Comparison of ENCODE assay signal across 9 cellular contexts in the genomic region with DNA sequence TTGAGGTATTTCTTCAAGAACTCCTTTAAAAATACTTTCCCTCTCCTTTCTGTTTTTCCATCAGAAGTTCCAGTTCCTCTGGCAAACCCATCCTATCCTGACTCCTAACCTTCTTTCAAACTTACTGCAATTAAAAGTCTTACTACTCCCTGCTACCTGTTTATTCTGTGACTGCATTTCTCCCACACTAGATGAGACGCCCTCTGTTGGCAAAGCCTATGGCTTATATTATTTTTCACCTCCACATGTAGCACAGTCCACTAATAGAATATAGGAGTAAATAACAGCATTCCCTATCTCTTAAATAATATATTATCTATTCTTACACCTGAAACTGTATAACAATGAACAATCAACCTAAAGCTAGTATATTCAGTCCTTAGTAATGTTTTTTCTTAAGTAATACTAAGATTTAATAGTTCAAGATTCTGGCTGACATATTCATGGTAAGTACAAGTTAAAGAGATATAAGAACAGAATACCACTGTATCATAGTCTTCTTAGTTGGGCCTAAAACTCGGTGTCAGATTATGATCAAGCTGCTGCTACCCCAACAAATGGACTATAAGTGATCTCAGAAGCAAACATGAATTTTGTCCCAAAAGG. TPM values are rescaled to one million over a fixed set of nuclear protein-coding genes. Genes with fewer than 3 reads are reported as not detected.
A peak's percentile ranks its signal among the peaks of the same experiment; 100 is the strongest.
DNase-seq lines count a peak whose midpoint lies in the region; ATAC-seq and TF ChIP-seq lines count a peak whose summit lies in the region.
"Had no signal": no experiment of that assay in that cellular context is flagged by ENCODE, and none has a peak within 500 bp of the region (broad histone marks: within the 10 kb centered on the region; RNA-seq: fewer than 3 reads in every experiment).

No MANE protein-coding gene starts in this region.

- H3K36me3 ChIP-seq in BJ (ENCODE audit: control insufficient read depth, insufficient read depth, low read length), result no peaks in the 10 kb centered on the region
- H3K36me3 ChIP-seq in GM23248 (ENCODE audit: low read depth), result no peaks in the 10 kb centered on the region
- H3K36me3 ChIP-seq in SK-N-SH (replicated peaks in 1 of 2; ENCODE audit: control insufficient read depth in 1 of 2, insufficient read depth in 2 of 2, low read length in 1 of 2), result peaks cover 12 to 14% of the 10 kb centered on the region in 2 experiments
- H3K36me3 ChIP-seq in hepatocyte (replicated peaks; ENCODE audit: insufficient read depth, low read depth), result no peaks in the 10 kb centered on the region
- H3K36me3 ChIP-seq in tibial nerve, result no peaks in the 10 kb centered on the region

- TF ChIP-seq RAD21 in SK-N-SH (IDR thresholded peaks at IDR 0.05; ENCODE audit: low read length), result no peak

- intact Hi-C loops in natural killer cell (cut with micrococcal nuclease) (loop anchor here (5.0 kb wide), 1 partner anchor 515 kb away; no protein-coding TSS in a partner anchor), CD14-positive monocyte (cut with micrococcal nuclease) (no loop called here)

- H3K4me1 Mint-ChIP-seq in natural killer cell, result peaks cover 19 to 26% of the 10 kb centered on the region in 2 donors
- peaks cover 23% of the 10 kb centered on the region for H3K4me1 Mint-ChIP-seq in CD14-positive monocyte

- H3K4me1 ChIP-seq in GM23248 (ENCODE audit: insufficient read depth) (peaks cover 4% of the 10 kb centered on the region; the same call in 1 of the 2 replicates), SK-N-SH (ENCODE audit: control insufficient read depth in 1 of 2, insufficient read depth in 2 of 2, low read depth in 1 of 2, low read length in 1 of 2) (no peaks in the 10 kb centered on the region; a peak in 1 of 4 replicates), hepatocyte (ENCODE audit: insufficient read depth) (no peaks in the 10 kb centered on the region), tibial nerve (peaks cover 0 to 42% (median 9%) of the 10 kb centered on the region in 4 donors)

- POLR2A ChIA-PET in BJ (lab: Charles Lee), result no interaction called here
- POLR2A ChIA-PET in SK-N-SH (lab: Yijun Ruan, JAX), result no interaction called here

- no peaks in the 10 kb centered on the region for H3F3A ChIP-seq in GM23248 (ENCODE audit: insufficient read depth)
- H3F3A ChIP-seq in SK-N-SH (replicated peaks; ENCODE audit: insufficient read depth), result peaks cover 8% of the 10 kb centered on the region

- TF ChIP-seq CTCF in BJ (IDR thresholded peaks at IDR 0.05; ENCODE audit: insufficient read depth, low read depth, low read length), result peak; percentile 37
- peak; percentile 49 for TF ChIP-seq CTCF in SK-N-SH (IDR thresholded peaks at IDR 0.05)
- TF ChIP-seq CTCF in hepatocyte (IDR thresholded peaks at IDR 0.05; ENCODE audit: poor library complexity), result peak; percentile 42
- TF ChIP-seq CTCF in tibial nerve (IDR thresholded peaks at IDR 0.05), result peak in 1 of 5 experiments; percentile 24
- no peak for TF ChIP-seq CTCF in natural killer cell (IDR thresholded peaks at IDR 0.05)
- TF ChIP-seq CTCF in CD14-positive monocyte (IDR thresholded peaks at IDR 0.05), result no peak

- H3K9me2 ChIP-seq in GM23248 (ENCODE audit: insufficient read depth), result no peaks in the 10 kb centered on the region
- no peaks in the 10 kb centered on the region for H3K9me2 ChIP-seq in SK-N-SH
- H3K9me2 ChIP-seq in hepatocyte (replicated peaks; ENCODE audit: insufficient read depth), result no peaks in the 10 kb centered on the region

- H2AFZ ChIP-seq in GM23248, result no peak overlapping the region
- H2AFZ ChIP-seq in SK-N-SH (ENCODE audit: low read depth), result no peak overlapping the region
- no peak overlapping the region for H2AFZ ChIP-seq in hepatocyte

- TF ChIP-seq POLR2A in tibial nerve (IDR thresholded peaks at IDR 0.05), result no peak

- H3K79me2 ChIP-seq in GM23248 (ENCODE audit: insufficient read depth) (peaks cover 97% of the 10 kb centered on the region), SK-N-SH (ENCODE audit: insufficient read depth) (peaks cover 42% of the 10 kb centered on the region), hepatocyte (peaks cover 50% of the 10 kb centered on the region)

- 71 to 76% methylated on average over 2 of the region's 2 CpGs for WGBS in GM23248 (ENCODE audit: low coverage in 1 of 2, low lambda C conversion rate in 2 of 2, missing lambda C conversion rate in 2 of 2), 2 experiments
- WGBS in SK-N-SH (ENCODE audit: low lambda C conversion rate), result 82% methylated on average over 2 of the region's 2 CpGs
- 74% methylated on average over 2 of the region's 2 CpGs for WGBS in hepatocyte (ENCODE audit: low lambda C conversion rate, missing lambda C conversion rate)
- WGBS in tibial nerve, 2 donors, result 76 to 77% methylated on average over 2 of the region's 2 CpGs

- H3K4me3 Mint-ChIP-seq in natural killer cell, result no peak overlapping the region
- no peak overlapping the region for H3K4me3 Mint-ChIP-seq in CD14-positive monocyte

- H3K27ac Mint-ChIP-seq in natural killer cell (no peak overlapping the region), CD14-positive monocyte (no peak overlapping the region)

- no peak overlapping the region for H3K27ac ChIP-seq in GM23248
- no peak overlapping the region for H3K27ac ChIP-seq in SK-N-SH (ENCODE audit: low read depth in 2 of 2, low read length in 1 of 2)
- no peak overlapping the region for H3K27ac ChIP-seq in hepatocyte
- no peak overlapping the region for H3K27ac ChIP-seq in tibial nerve

- no peak for TF ChIP-seq EP300 in SK-N-SH (IDR thresholded peaks at IDR 0.05; ENCODE audit: borderline replicate concordance in 1 of 2, low read depth in 1 of 2, low read length in 1 of 2)
- no peak for TF ChIP-seq EP300 in tibial nerve (IDR thresholded peaks at IDR 0.05)

- CTCF ChIA-PET in BJ (lab: Yijun Ruan, JAX) (interaction anchor here (1.1 to 1.8 kb wide), 3 partner anchors 11 to 28 kb away, joined by 3 to 6 read pairs (median 5); no protein-coding TSS in a partner anchor), SK-N-SH (lab: Yijun Ruan, JAX) (interaction anchor here (0.9 to 3.5 kb wide), 7 partner anchors 12 to 558 kb away, joined by 3 to 21 read pairs (median 4); no protein-coding TSS in a partner anchor)

- H4K20me1 ChIP-seq in GM23248 (ENCODE audit: insufficient read depth) (peaks cover 8% of the 10 kb centered on the region), SK-N-SH (ENCODE audit: insufficient read depth) (no peaks in the 10 kb centered on the region), hepatocyte (ENCODE audit: insufficient read depth, poor library complexity, severe bottlenecking) (peaks cover 8% of the 10 kb centered on the region)

- H3K9ac ChIP-seq in GM23248 (no peak overlapping the region), SK-N-SH (no peak overlapping the region)

- no peaks in the 10 kb centered on the region for H3K9me3 ChIP-seq in GM23248 (ENCODE audit: low read depth)
- H3K9me3 ChIP-seq in SK-N-SH, result no peaks in the 10 kb centered on the region
- H3K9me3 ChIP-seq in hepatocyte (ENCODE audit: low read depth), result no peaks in the 10 kb centered on the region
- no peaks in the 10 kb centered on the region for H3K9me3 ChIP-seq in tibial nerve

- H3K9me3 Mint-ChIP-seq in natural killer cell, result no peaks in the 10 kb centered on the region
- H3K9me3 Mint-ChIP-seq in CD14-positive monocyte, result no peaks in the 10 kb centered on the region

- H3K27me3 Mint-ChIP-seq in natural killer cell (ENCODE audit: low read depth in 2 of 2), result no peaks in the 10 kb centered on the region
- H3K27me3 Mint-ChIP-seq in CD14-positive monocyte (ENCODE audit: low read depth in 3 of 3), result no peaks in the 10 kb centered on the region

- H3K27me3 ChIP-seq in BJ (ENCODE audit: control insufficient read depth, insufficient read depth, low read length), result no peaks in the 10 kb centered on the region
- H3K27me3 ChIP-seq in GM23248 (replicated peaks; ENCODE audit: insufficient read depth), result no peaks in the 10 kb centered on the region
- H3K27me3 ChIP-seq in SK-N-SH (ENCODE audit: insufficient read depth), result no peaks in the 10 kb centered on the region
- no peaks in the 10 kb centered on the region for H3K27me3 ChIP-seq in hepatocyte
- H3K27me3 ChIP-seq in tibial nerve, result no peaks in the 10 kb centered on the region

- no peak overlapping the region for H3K4me2 ChIP-seq in GM23248 (ENCODE audit: unreplicated experiment)
- no peak overlapping the region for H3K4me2 ChIP-seq in SK-N-SH
- H3K4me2 ChIP-seq in hepatocyte, result no peak overlapping the region

- in situ Hi-C loops in GM23248 (cut with MboI), result no loop called here

- no peaks in the 10 kb centered on the region for H3K36me3 Mint-ChIP-seq in natural killer cell
- peaks cover 14 to 17% of the 10 kb centered on the region in 2 donors for H3K36me3 Mint-ChIP-seq in CD14-positive monocyte

- ATAC-seq in natural killer cell, result no peak

- H3K4me3 ChIP-seq in BJ (ENCODE audit: low read depth, low read length), result no peak overlapping the region
- H3K4me3 ChIP-seq in GM23248, result no peak overlapping the region
- H3K4me3 ChIP-seq in SK-N-SH (ENCODE audit: low read depth in 2 of 2, low read length in 1 of 2), result no peak overlapping the region
- no peak overlapping the region for H3K4me3 ChIP-seq in hepatocyte
- no peak overlapping the region for H3K4me3 ChIP-seq in tibial nerve

- DNase-seq in BJ (ENCODE audit: low read depth) (no peak), GM23248 (peak; percentile 28), SK-N-SH (no peak), hepatocyte (ENCODE audit: low spot score) (peak; percentile 22), medulla oblongata (ENCODE audit: extremely low spot score) (no peak), tibial nerve (ENCODE audit: low spot score in 2 of 2) (no peak), natural killer cell (no peak), CD14-positive monocyte (ENCODE audit: low spot score) (no peak)
- DNase-seq: activated gamma-delta T cell treated with Interleukin-2 at 50 U/mL for 16 hours had no signal

TF ChIP-seq in SK-N-SH, 30 proteins besides CTCF, POLR2A, EP300 and RAD21 (continues in another document):
- TF ChIP-seq FOSL2 (IDR thresholded peaks at IDR 0.05; ENCODE audit: borderline replicate concordance, low read depth) (no peak), TAF1 (IDR thresholded peaks at IDR 0.05; ENCODE audit: borderline replicate concordance, low read depth, low read length) (no peak), RFX5 (IDR thresholded peaks at IDR 0.05; ENCODE audit: low read length) (no peak), RXRA (IDR thresholded peaks at IDR 0.05; ENCODE audit: borderline replicate concordance, low read depth) (no peak), SIN3A (IDR thresholded peaks at IDR 0.05; ENCODE audit: borderline replicate concordance, low read depth, low read length) (no peak), TEAD4 (IDR thresholded peaks at IDR 0.05; ENCODE audit: borderline replicate concordance, insufficient read depth) (no peak)

RNA-seq across cellular contexts. Expression of a gene that starts 54.8 kb away (rescaled TPM):
- 25.1 and 50.0 TPM in 2 replicates for polyA plus RNA-seq in BJ (2011; rRNA removed)
- 43.9 and 64.5 TPM in 2 replicates for polyA minus RNA-seq in BJ (2011; rRNA and poly(A)+ RNA removed)
- total RNA-seq in GM23248 (2014; rRNA removed; shearing (Covaris generic)), result 22.6 and 24.4 TPM in 2 replicates
- polyA plus RNA-seq in GM23248 (2016; fragmentation: Nextera tagmentation; extraction: Ambion mirVana), result 14.5 and 15.8 TPM in 2 replicates
- polyA plus RNA-seq in SK-N-SH (2012; rRNA removed), result 9.3 and 11.7 TPM in 2 replicates
- 9.2 and 11.2 TPM in 2 replicates for polyA plus RNA-seq in SK-N-SH (2012; cell fraction: cytosol; rRNA removed)
- 23.9 and 32.4 TPM in 2 replicates for polyA plus RNA-seq in SK-N-SH (2012; cell fraction: nucleus; rRNA removed)
- total RNA-seq in hepatocyte, result 25.2 and 31.6 TPM in 2 replicates
- 12.6 and 13.7 TPM in 2 replicates for polyA plus RNA-seq in hepatocyte
- 10 to 100 TPM; 30.6 to 36.8 (median 31.2) TPM for total RNA-seq in tibial nerve
- total RNA-seq in natural killer cell, result 10 to 100 TPM; 47.3 to 52.7 (median 51.5) TPM
- polyA plus RNA-seq in CD14-positive monocyte, result 10 to 100 TPM in 1 of 2 donors, 1 to 10 TPM in 1; 9.8 to 11.6 TPM

Comparison
In these comparisons a context has a peak if more than half of its experiments do, and no peak if none do; other contexts are left out.
1. DNase-seq: peak in GM23248 (single experiment) and hepatocyte (single experiment); none in BJ (single experiment), SK-N-SH (single experiment), medulla oblongata (single experiment), tibial nerve (0 of 2), natural killer cell (single experiment) and CD14-positive monocyte (single experiment).
2. CTCF ChIP-seq: peak in BJ (single experiment), SK-N-SH (single experiment) and hepatocyte (single experiment); none in natural killer cell (single experiment) and CD14-positive monocyte (single experiment).